ENCODE assay signal across 6 cellular contexts in genomic region chr4:21775703-21776102, GRCh38.
"Had no signal": no experiment of that assay in that cellular context is flagged by ENCODE, and none has a peak within 500 bp of the region (broad histone marks: within the 10 kb centered on the region; RNA-seq: fewer than 3 reads in every experiment).

No MANE protein-coding gene starts in this region.

- H3K4me1 Mint-ChIP-seq: GM23338, H9, IgD-negative memory B cell had no signal

- H3K4me3 ChIP-seq: GM23338 had no signal

- H3K27ac ChIP-seq: HL-60 had no signal

- H3K36me3 Mint-ChIP-seq: IgD-negative memory B cell had no signal

- H3K27me3 Mint-ChIP-seq: IgD-negative memory B cell had no signal

- H3K4me3 Mint-ChIP-seq: GM23338, H9, IgD-negative memory B cell had no signal

- H3K27ac Mint-ChIP-seq: GM23338, H9, IgD-negative memory B cell had no signal

- DNase-seq: H9, HCEC 1CT had no signal

- ATAC-seq: GM23338, HepG2 had no signal
